8 cellular contexts compared by ENCODE assay signal in the genomic region with DNA sequence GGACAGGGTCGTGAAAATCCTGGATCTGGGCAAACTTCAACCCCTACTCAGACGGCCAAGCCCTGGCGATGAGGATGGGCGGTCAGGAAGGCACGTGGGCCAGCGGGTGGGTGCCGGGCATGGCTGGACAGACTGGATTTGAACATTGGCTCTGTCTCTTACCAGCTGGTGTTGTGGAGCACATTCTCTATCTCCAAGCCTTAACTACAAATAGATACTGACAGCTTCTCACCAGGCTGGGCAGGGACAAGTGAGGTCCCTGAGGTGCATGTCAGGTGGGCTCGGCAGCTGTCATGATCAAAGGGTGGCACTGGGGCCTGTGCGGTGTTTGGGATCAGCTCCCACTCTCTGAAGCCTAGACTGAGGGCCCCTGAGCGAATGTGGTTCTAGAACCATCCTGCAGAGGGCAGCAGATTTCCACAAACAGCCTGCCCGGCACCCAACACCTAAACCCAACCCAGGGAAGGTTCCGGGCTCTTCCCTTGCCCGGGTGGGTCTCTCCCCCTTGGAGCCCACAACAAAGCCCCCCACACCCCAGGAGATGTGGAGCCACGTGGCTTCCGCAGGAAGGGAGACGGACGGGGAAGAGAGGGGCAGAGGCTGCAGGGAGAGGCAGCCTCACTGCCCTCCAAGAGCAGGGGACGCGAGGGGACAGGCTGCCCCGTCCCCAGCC. TPM values are rescaled to one million over a fixed set of nuclear protein-coding genes. Genes with fewer than 3 reads are reported as not detected.
DNase-seq lines count a peak whose midpoint lies in the region; ATAC-seq and TF ChIP-seq lines count a peak whose summit lies in the region.

No MANE protein-coding gene starts in this region.

- CTCF ChIA-PET in activated naive CD4-positive, alpha-beta T cell treated with anti-CD3 and anti-CD28 coated beads, Interleukin-2, amount 10 ng/mL, durations not matched to agents 7 days and 5 days (lab: Charles Lee), result interaction anchor here (0.6 to 6.5 kb wide), 25 partner anchors 10 to 1133 kb away, joined by 3 to 51 read pairs (median 3); no protein-coding TSS in a partner anchor

- no peak overlapping the region for H2AFZ ChIP-seq in parathyroid adenoma

- no peaks in the 10 kb centered on the region for H3K9me3 Mint-ChIP-seq in activated naive CD4-positive, alpha-beta T cell treated with anti-CD3 and anti-CD28 coated beads, Interleukin-2, amount 10 ng/mL, durations not matched to agents 7 days and 5 days

- H3K9ac ChIP-seq in parathyroid adenoma, result no peak overlapping the region

- H3K4me1 ChIP-seq in parathyroid adenoma, result peaks cover 2% of the 10 kb centered on the region
- H3K4me1 ChIP-seq in upper lobe of right lung, result peaks cover 45% of the 10 kb centered on the region

- no peaks in the 10 kb centered on the region for H3K27me3 ChIP-seq in parathyroid adenoma (ENCODE audit: control insufficient read depth, insufficient read depth, low read length)
- no peaks in the 10 kb centered on the region for H3K27me3 ChIP-seq in upper lobe of right lung

- peak; percentile 90 for DNase-seq in ELF-1 (ENCODE audit: low read depth, low spot score)
- peak; percentile 35 for DNase-seq in HS-27A (ENCODE audit: low read depth)
- DNase-seq in SHP77 (lab: John Stamatoyannopoulos, UW), result peak; percentile 27 to 40
- peak; percentile 78 for DNase-seq in activated naive CD4-positive, alpha-beta T cell treated with anti-CD3 and anti-CD28 coated beads, Interleukin-2, amount 10 ng/mL, durations not matched to agents 7 days and 5 days
- peak; percentile 71 for DNase-seq in glomerular visceral epithelial cell (ENCODE audit: extremely low spot score)
- no peak for DNase-seq in upper lobe of right lung

- H3K4me3 Mint-ChIP-seq in activated naive CD4-positive, alpha-beta T cell treated with anti-CD3 and anti-CD28 coated beads, Interleukin-2, amount 10 ng/mL, durations not matched to agents 7 days and 5 days, result no peak overlapping the region

- ATAC-seq in GM21423 (IDR thresholded peaks at IDR 0.05; ENCODE audit: unreplicated experiment) (peak; percentile 76), upper lobe of right lung (peak; percentile 77)

- H3K36me3 ChIP-seq in parathyroid adenoma (ENCODE audit: control insufficient read depth, insufficient read depth, low read length), result no peaks in the 10 kb centered on the region
- peaks cover 21% of the 10 kb centered on the region for H3K36me3 ChIP-seq in upper lobe of right lung

- peak overlapping the region; percentile 49 for H3K27ac Mint-ChIP-seq in activated naive CD4-positive, alpha-beta T cell treated with anti-CD3 and anti-CD28 coated beads, Interleukin-2, amount 10 ng/mL, durations not matched to agents 7 days and 5 days

- H3K79me2 ChIP-seq in parathyroid adenoma, result no peaks in the 10 kb centered on the region

- H3K9me3 ChIP-seq in parathyroid adenoma (ENCODE audit: control insufficient read depth, low read length) (no peaks in the 10 kb centered on the region), upper lobe of right lung (no peaks in the 10 kb centered on the region)

- H3K27ac ChIP-seq in parathyroid adenoma (no peak overlapping the region), upper lobe of right lung (peak overlapping the region; percentile 82)

- H3K4me2 ChIP-seq in parathyroid adenoma (ENCODE audit: low read length), result no peak overlapping the region

- H3K27me3 Mint-ChIP-seq in activated naive CD4-positive, alpha-beta T cell treated with anti-CD3 and anti-CD28 coated beads, Interleukin-2, amount 10 ng/mL, durations not matched to agents 7 days and 5 days, result peaks cover 3% of the 10 kb centered on the region

- H3K4me1 Mint-ChIP-seq in activated naive CD4-positive, alpha-beta T cell treated with anti-CD3 and anti-CD28 coated beads, Interleukin-2, amount 10 ng/mL, durations not matched to agents 7 days and 5 days, result peaks cover 16% of the 10 kb centered on the region

- intact Hi-C loops in upper lobe of right lung (cut with DNase I), result no loop called here

- TF ChIP-seq CTCF in parathyroid adenoma (IDR thresholded peaks at IDR 0.05) (peak; percentile 73), upper lobe of right lung (IDR thresholded peaks at IDR 0.05) (peak; percentile 84)

- peaks cover 12% of the 10 kb centered on the region for H3K36me3 Mint-ChIP-seq in activated naive CD4-positive, alpha-beta T cell treated with anti-CD3 and anti-CD28 coated beads, Interleukin-2, amount 10 ng/mL, durations not matched to agents 7 days and 5 days

- no peak overlapping the region for H3K4me3 ChIP-seq in parathyroid adenoma (ENCODE audit: low read depth, low read length)
- no peak overlapping the region for H3K4me3 ChIP-seq in upper lobe of right lung

RNA-seq across cellular contexts. Expression of a gene that starts 58.4 kb away (rescaled TPM):
- 4.1 TPM for total RNA-seq in upper lobe of right lung
